ENCODE assay signal across 8 cellular contexts in the genomic region with DNA sequence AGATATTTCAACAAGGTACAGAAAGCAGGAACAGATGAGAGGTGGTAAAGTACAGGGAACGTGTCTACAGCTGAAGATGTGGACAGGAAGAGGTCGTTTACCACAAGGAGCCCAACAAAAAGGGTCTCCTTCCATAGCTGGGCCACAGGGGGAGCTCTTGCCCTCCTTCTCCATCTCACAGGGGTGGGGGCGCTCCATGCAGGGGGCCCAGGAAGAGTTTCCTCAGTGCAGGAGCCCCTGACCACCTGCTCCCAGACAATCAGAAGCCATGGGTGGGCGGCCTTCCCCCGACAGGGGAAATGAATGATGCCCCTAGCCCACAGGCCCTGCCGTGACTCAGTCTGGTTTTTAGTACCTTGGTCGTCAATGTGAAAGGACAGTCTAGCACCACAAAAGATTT.
DNase-seq lines count a peak whose midpoint lies in the region; ATAC-seq, FAIRE-seq and TF ChIP-seq lines count a peak whose summit lies in the region.

No MANE protein-coding gene starts in this region.

- FAIRE-seq in bronchial epithelial cell (lab: Jason Lieb, UNC), result no peak

- DNase-seq in activated T-cell treated with anti-CD3 and anti-CD28 coated beads for 48 hours (ENCODE audit: low read depth), result peak; percentile 46
- DNase-seq in activated T-cell treated with anti-CD3 and anti-CD28 coated beads, Interleukin-2, amount 50 U/mL, for 1 hour, result no peak
- peak; percentile 76 for DNase-seq in KBM-7
- DNase-seq in bronchial epithelial cell (ENCODE audit: low read depth), result no peak
- DNase-seq in NCI-H345 (lab: John Stamatoyannopoulos, UW), result no peak

- H3K4me1 Mint-ChIP-seq in stimulated activated memory B cell treated with anti-CD40 and anti-IgM and Interleukin-4, amounts not matched to agents 10 μg/mL and 1 μg/mL and 100 μg/mL, for 72 hours, result peaks cover 11% of the 10 kb centered on the region

- in situ Hi-C loops in KBM-7 (cut with MboI; ENCODE audit: low pct_unique_long_range_greater_than_20kb, low sequenced_read_pairs), result no loop called here

- H3K4me3 ChIP-seq in bronchial epithelial cell (ENCODE audit: low read depth, low read length), result no peak overlapping the region

- H3K27me3 Mint-ChIP-seq in stimulated activated memory B cell treated with anti-CD40 and anti-IgM and Interleukin-4, amounts not matched to agents 10 μg/mL and 1 μg/mL and 100 μg/mL, for 72 hours, result peaks cover 51% of the 10 kb centered on the region

- H3K9me3 Mint-ChIP-seq in stimulated activated memory B cell treated with anti-CD40 and anti-IgM and Interleukin-4, amounts not matched to agents 10 μg/mL and 1 μg/mL and 100 μg/mL, for 72 hours, result peaks cover 1% of the 10 kb centered on the region

- H3K36me3 Mint-ChIP-seq in stimulated activated memory B cell treated with anti-CD40 and anti-IgM and Interleukin-4, amounts not matched to agents 10 μg/mL and 1 μg/mL and 100 μg/mL, for 72 hours, result no peaks in the 10 kb centered on the region

- no peak overlapping the region for H3K27ac Mint-ChIP-seq in stimulated activated memory B cell treated with anti-CD40 and anti-IgM and Interleukin-4, amounts not matched to agents 10 μg/mL and 1 μg/mL and 100 μg/mL, for 72 hours

- H3K36me3 ChIP-seq in bronchial epithelial cell (ENCODE audit: control insufficient read depth, insufficient read depth, low read length), result no peaks in the 10 kb centered on the region

- TF ChIP-seq CTCF in bronchial epithelial cell (IDR thresholded peaks at IDR 0.05; ENCODE audit: insufficient read depth, low read length, severe bottlenecking), result peak; percentile 28

- H3K4me3 Mint-ChIP-seq in stimulated activated memory B cell treated with anti-CD40 and anti-IgM and Interleukin-4, amounts not matched to agents 10 μg/mL and 1 μg/mL and 100 μg/mL, for 72 hours, result no peak overlapping the region

- ATAC-seq in stimulated activated memory B cell treated with anti-CD40 and anti-IgM and Interleukin-4, amounts not matched to agents 10 μg/mL and 1 μg/mL and 100 μg/mL, for 72 hours, result peak; percentile 61
- ATAC-seq in GM18511 (IDR thresholded peaks at IDR 0.05; ENCODE audit: unreplicated experiment) (no peak), GM19035 (IDR thresholded peaks at IDR 0.05; ENCODE audit: unreplicated experiment) (no peak)

- peaks cover 6% of the 10 kb centered on the region for H3K27me3 ChIP-seq in bronchial epithelial cell (ENCODE audit: control insufficient read depth, insufficient read depth, low read length)

Comparison
In these comparisons a context has a peak if more than half of its experiments do, and no peak if none do; other contexts are left out.
1. DNase-seq: peak in activated T-cell treated with anti-CD3 and anti-CD28 coated beads for 48 hours (single experiment) and KBM-7 (single experiment); none in activated T-cell treated with anti-CD3 and anti-CD28 coated beads, Interleukin-2, amount 50 U/mL, for 1 hour (single experiment), bronchial epithelial cell (single experiment) and NCI-H345 (single experiment).